ENCODE assay signal across 8 cellular contexts in the genomic region with DNA sequence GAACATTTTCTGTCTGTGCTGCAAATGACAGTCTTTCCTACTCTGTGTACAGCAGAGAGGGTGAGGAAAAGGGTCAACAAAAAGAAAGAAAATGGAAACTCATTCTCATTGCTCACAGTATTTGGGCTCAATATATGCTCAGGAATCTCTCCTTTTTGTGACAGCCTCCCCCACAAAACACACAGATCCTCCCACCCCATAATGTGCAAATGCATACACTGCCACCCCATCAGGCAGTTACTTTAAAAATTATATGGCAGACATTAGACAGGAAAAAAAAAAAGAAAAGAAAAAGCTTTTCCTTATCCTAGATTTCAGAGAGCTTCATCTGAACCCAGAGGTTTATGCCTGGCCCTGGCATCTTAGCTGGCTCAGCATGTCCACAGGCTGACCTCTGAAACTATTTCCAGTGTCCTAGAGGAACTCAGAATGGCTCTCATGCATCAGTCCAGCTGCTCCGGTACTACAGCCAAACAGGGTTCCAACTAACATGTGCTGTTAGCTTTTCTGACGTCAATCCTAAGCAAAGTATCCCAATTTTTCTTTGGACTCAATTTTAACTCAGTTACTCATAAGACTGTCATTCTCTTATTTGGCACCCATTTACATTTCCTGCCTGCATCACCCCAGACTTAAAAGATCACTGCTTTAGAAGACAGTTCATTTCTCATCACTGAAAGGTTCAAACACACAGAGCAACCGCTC.
DNase-seq lines count a peak whose midpoint lies in the region; ATAC-seq and TF ChIP-seq lines count a peak whose summit lies in the region.

No MANE protein-coding gene starts in this region.

- ATAC-seq in SK-N-SH treated with all-trans-retinoic acid at 6 μM for 48 hours, result peak; percentile 77
- ATAC-seq in GM18867 (IDR thresholded peaks at IDR 0.05; ENCODE audit: unreplicated experiment), result no peak

- DNase-seq in fibroblast of lung (ENCODE audit: low read depth in 2 of 2) (peak; percentile 99 to 100), osteoblast (ENCODE audit: insufficient read length, low spot score, missing footprints) (peak; percentile 86), DMS153 treated with DMSO at 0.1 percent for 48 hours (lab: John Stamatoyannopoulos, UW; ENCODE audit: unreplicated experiment) (no peak), 8988T (no peak)
- no peak for DNase-seq in activated CD4-positive, alpha-beta T cell treated with anti-CD3 and anti-CD28 coated beads for 4 hours

- 0 out of 2 replicates have a peak overlapping the region, but pooled peaks have one; percentile 55 for H3K27ac ChIP-seq in BLaER1
- H3K27ac ChIP-seq in fibroblast of lung (ENCODE audit: insufficient read depth, low read length), result peak overlapping the region; percentile 98
- peak overlapping the region; percentile 94 for H3K27ac ChIP-seq in osteoblast (ENCODE audit: low read depth, low read length)

- H2AFZ ChIP-seq in fibroblast of lung (ENCODE audit: low read length) (no peak overlapping the region), osteoblast (ENCODE audit: low read length) (no peak overlapping the region)

- no peak overlapping the region; the same call in 1 of the 2 replicates for H3K9ac ChIP-seq in BLaER1
- peak overlapping the region; percentile 61 for H3K9ac ChIP-seq in fibroblast of lung (ENCODE audit: insufficient read depth, low read length)

- H3K27me3 ChIP-seq in BLaER1 (no peaks in the 10 kb centered on the region), fibroblast of lung (ENCODE audit: control insufficient read depth, insufficient read depth, low read length) (no peaks in the 10 kb centered on the region), osteoblast (ENCODE audit: insufficient read depth, low read length) (no peaks in the 10 kb centered on the region)

- H4K20me1 ChIP-seq in BLaER1, result peaks cover 52% of the 10 kb centered on the region
- no peaks in the 10 kb centered on the region for H4K20me1 ChIP-seq in fibroblast of lung (ENCODE audit: control insufficient read depth, extremely low read depth, insufficient read depth, low read length)
- H4K20me1 ChIP-seq in osteoblast (ENCODE audit: insufficient read depth, low read length), result peaks cover 8% of the 10 kb centered on the region

- H3K9me3 ChIP-seq in BLaER1 (no peaks in the 10 kb centered on the region), fibroblast of lung (ENCODE audit: control insufficient read depth, insufficient read depth, low read depth, low read length) (no peaks in the 10 kb centered on the region), osteoblast (ENCODE audit: low read depth, low read length) (no peaks in the 10 kb centered on the region)

- TF ChIP-seq CTCF in fibroblast of lung (conservative IDR thresholded peaks at IDR 0.05 in 1 of 2, IDR thresholded peaks at IDR 0.05 in 1 of 2; ENCODE audit: low read depth in 1 of 2, low read length in 2 of 2) (no peak), osteoblast (IDR thresholded peaks at IDR 0.05; ENCODE audit: extremely low read depth, low read depth, low read length) (no peak)

- H3K36me3 ChIP-seq in BLaER1 (peaks cover 4% of the 10 kb centered on the region; the same call in 1 of the 2 replicates), fibroblast of lung (ENCODE audit: control insufficient read depth, insufficient read depth, low read length) (no peaks in the 10 kb centered on the region), osteoblast (ENCODE audit: insufficient read depth, low read length) (no peaks in the 10 kb centered on the region)

- H3K4me3 ChIP-seq in BLaER1, result no peak overlapping the region
- H3K4me3 ChIP-seq in fibroblast of lung (replicated peaks in 1 of 4; ENCODE audit: control extremely low read depth in 1 of 4, insufficient read depth in 1 of 4, low read depth in 3 of 4, low read length in 4 of 4), result peak overlapping the region in 2 of 4 experiments; percentile 23 to 36
- no peak overlapping the region for H3K4me3 ChIP-seq in osteoblast (ENCODE audit: insufficient read depth, low read length)

- H3K79me2 ChIP-seq in fibroblast of lung (ENCODE audit: control insufficient read depth, insufficient read depth, low read length), result peaks cover 90% of the 10 kb centered on the region
- H3K79me2 ChIP-seq in osteoblast (ENCODE audit: insufficient read depth, low read length), result peaks cover 90% of the 10 kb centered on the region

- H3K4me1 ChIP-seq in BLaER1, result peaks cover 27% of the 10 kb centered on the region
- H3K4me1 ChIP-seq in fibroblast of lung (ENCODE audit: control insufficient read depth, extremely low read depth, insufficient read depth, low read length), result peaks cover 44% of the 10 kb centered on the region
- peaks cover 63% of the 10 kb centered on the region for H3K4me1 ChIP-seq in osteoblast (ENCODE audit: insufficient read depth, low read length)

- H3K4me2 ChIP-seq in BLaER1 (peak overlapping the region; percentile 72), fibroblast of lung (ENCODE audit: extremely low read depth, insufficient read depth, low read length) (peak overlapping the region; percentile 68), osteoblast (ENCODE audit: insufficient read depth, low read length) (peak overlapping the region; percentile 65)

TF ChIP-seq in SK-N-SH treated with all-trans-retinoic acid at 6 μM for 48 hours, 23 proteins besides CTCF, POLR2A, EP300 and RAD21:
- TF ChIP-seq, protein P1, sequence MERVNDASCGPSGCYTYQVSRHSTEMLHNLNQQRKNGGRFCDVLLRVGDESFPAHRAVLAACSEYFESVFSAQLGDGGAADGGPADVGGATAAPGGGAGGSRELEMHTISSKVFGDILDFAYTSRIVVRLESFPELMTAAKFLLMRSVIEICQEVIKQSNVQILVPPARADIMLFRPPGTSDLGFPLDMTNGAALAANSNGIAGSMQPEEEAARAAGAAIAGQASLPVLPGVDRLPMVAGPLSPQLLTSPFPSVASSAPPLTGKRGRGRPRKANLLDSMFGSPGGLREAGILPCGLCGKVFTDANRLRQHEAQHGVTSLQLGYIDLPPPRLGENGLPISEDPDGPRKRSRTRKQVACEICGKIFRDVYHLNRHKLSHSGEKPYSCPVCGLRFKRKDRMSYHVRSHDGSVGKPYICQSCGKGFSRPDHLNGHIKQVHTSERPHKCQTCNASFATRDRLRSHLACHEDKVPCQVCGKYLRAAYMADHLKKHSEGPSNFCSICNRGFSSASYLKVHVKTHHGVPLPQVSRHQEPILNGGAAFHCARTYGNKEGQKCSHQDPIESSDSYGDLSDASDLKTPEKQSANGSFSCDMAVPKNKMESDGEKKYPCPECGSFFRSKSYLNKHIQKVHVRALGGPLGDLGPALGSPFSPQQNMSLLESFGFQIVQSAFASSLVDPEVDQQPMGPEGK (CRISPR knock-in tag; IDR thresholded peaks at IDR 0.05; ENCODE audit: borderline replicate concordance), result no peak
- TF ChIP-seq ZC3H10 (CRISPR knock-in tag; IDR thresholded peaks at IDR 0.05) (0 out of 2 replicates have a peak, but pooled peaks have one; percentile 27), ZNF70 (CRISPR knock-in tag; IDR thresholded peaks at IDR 0.05) (no peak), ESRRG (CRISPR knock-in tag; IDR thresholded peaks at IDR 0.05) (no peak), BACH2 (CRISPR knock-in tag; IDR thresholded peaks at IDR 0.05; ENCODE audit: borderline replicate concordance) (no peak), ISL1 (CRISPR knock-in tag; IDR thresholded peaks at IDR 0.05) (peak; percentile 36; the same call in 1 of the 2 replicates), TCF4 (CRISPR knock-in tag; IDR thresholded peaks at IDR 0.05; ENCODE audit: borderline replicate concordance) (no peak), OSR1 (CRISPR knock-in tag; IDR thresholded peaks at IDR 0.05) (no peak)

Comparison
In these comparisons a context has a peak if more than half of its experiments do, and no peak if none do; other contexts are left out.
1. DNase-seq: peak in fibroblast of lung (2 of 2) and osteoblast (single experiment); none in DMS153 treated with DMSO at 0.1 percent for 48 hours (single experiment), activated CD4-positive, alpha-beta T cell treated with anti-CD3 and anti-CD28 coated beads for 4 hours (0 of 2) and 8988T (single experiment).
2. Peak in every context shown above with its lines, with median percentiles within 50 percentile points of each other: H3K27ac ChIP-seq and H3K4me2 ChIP-seq.